16 cellular contexts compared by ENCODE assay signal in the genomic region with DNA sequence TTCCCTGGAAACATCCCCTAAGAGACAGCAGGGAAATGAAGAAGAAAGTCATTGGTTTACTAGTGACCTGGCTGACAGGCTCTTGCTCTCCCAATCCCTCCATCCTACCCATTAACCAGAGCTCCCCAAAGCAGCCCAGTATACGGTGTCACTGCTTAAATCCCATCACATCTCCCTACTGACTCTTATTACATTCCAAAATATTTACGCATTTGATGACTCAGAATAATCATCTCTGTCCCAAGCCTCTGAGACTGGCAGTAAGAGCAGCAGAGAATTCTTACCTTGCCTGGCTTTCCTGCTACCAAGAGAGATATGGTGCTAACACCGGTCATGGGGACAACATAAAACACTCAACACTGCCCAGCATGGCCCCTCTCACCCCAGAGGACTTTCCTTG. TPM values are rescaled to one million over a fixed set of nuclear protein-coding genes. Genes with fewer than 3 reads are reported as not detected.
DNase-seq lines count a peak whose midpoint lies in the region; ATAC-seq, FAIRE-seq and TF ChIP-seq lines count a peak whose summit lies in the region.
"Had no signal": no experiment of that assay in that cellular context is flagged by ENCODE, and none has a peak within 500 bp of the region (broad histone marks: within the 10 kb centered on the region; RNA-seq: fewer than 3 reads in every experiment).

No MANE protein-coding gene starts in this region.

- WGBS in adrenal gland, 4 donors: 49 to 81% (median 64%) methylated on average over 3 of the region's 3 CpGs

- TF ChIP-seq POLR2A in adrenal gland (IDR thresholded peaks at IDR 0.05): no peak

- no peak overlapping the region for H3K4me3 ChIP-seq in fibroblast of villous mesenchyme (ENCODE audit: low read depth, low read length)
- no peak overlapping the region for H3K4me3 ChIP-seq in adrenal gland
- H3K4me3 ChIP-seq: hepatocyte had no signal

- no peaks in the 10 kb centered on the region for H3K4me1 ChIP-seq in adrenal gland (replicated peaks in 1 of 2)

- FAIRE-seq in D721Med (lab: Jason Lieb, UNC): no peak

- no peaks in the 10 kb centered on the region for H3K9me3 ChIP-seq in adrenal gland (replicated peaks in 1 of 3)

- TF ChIP-seq CTCF in fibroblast of villous mesenchyme (IDR thresholded peaks at IDR 0.05; ENCODE audit: insufficient read depth, low read depth, low read length) (no peak), D721Med (IDR thresholded peaks at IDR 0.05; ENCODE audit: insufficient read depth, missing control alignments) (no peak), adrenal gland (IDR thresholded peaks at IDR 0.05) (no peak)

- H3K27ac ChIP-seq in adrenal gland: no peak overlapping the region
- H3K27ac ChIP-seq: hepatocyte had no signal

- intact Hi-C loops in left colon (cut with DNase I, micrococcal nuclease) (no loop called here), adrenal gland (cut with DNase I) (loop anchor here in 1 of 2 donors (10.0 kb wide), 1 partner anchor 59 kb away; a partner anchor contains a TSS)

- ATAC-seq in HG02678 (IDR thresholded peaks at IDR 0.05; ENCODE audit: unreplicated experiment) (no peak), left colon (no peak)
- ATAC-seq: activated CD4-positive, alpha-beta T cell treated with anti-CD3 and anti-CD28 coated beads for 36 hours; left cardiac atrium; Right ventricle myocardium inferior had no signal

- in situ Hi-C loops in ACHN (cut with HindIII; ENCODE audit: low pct_ligation_motif_present, low pct_unique_long_range_greater_than_20kb, low sequenced_read_pairs): no loop called here

- H3K27me3 ChIP-seq in adrenal gland: no peaks in the 10 kb centered on the region

- H3K36me3 ChIP-seq in adrenal gland (replicated peaks in 1 of 2): no peaks in the 10 kb centered on the region

- peak; percentile 52 for DNase-seq in ACHN
- peak; percentile 73 for DNase-seq in HPDE6-E6E7 (ENCODE audit: extremely low spot score)
- DNase-seq in T1000 (lab: John Stamatoyannopoulos, UW): peak; percentile 10
- peak; percentile 30 for DNase-seq in fibroblast of villous mesenchyme (ENCODE audit: low read depth)
- no peak for DNase-seq in left colon
- no peak for DNase-seq in D721Med (ENCODE audit: insufficient read length, low spot score)
- no peak for DNase-seq in adrenal gland
- DNase-seq: activated CD4-positive, alpha-beta T cell treated with anti-CD3 and anti-CD28 coated beads for 36 hours; activated naive CD8-positive, alpha-beta T cell treated with anti-CD3 and anti-CD28 coated beads for 36 hours; COR-L47; left cardiac atrium; MV-4-11; posterior cingulate gyrus had no signal

RNA-seq across cellular contexts. Expression of a gene that starts 20.2 kb away (rescaled TPM):
- total RNA-seq in fibroblast of villous mesenchyme (1.3 and 1.6 TPM in 2 replicates), left colon (1 to 10 TPM; 6.1 to 7.0 TPM), adrenal gland (100 to 1,000 TPM in 4 of 8 donors, 10 to 100 TPM in 4; 67.2 to 154 (median 96.4) TPM)
- 100 to 1,000 TPM in 2 of 3 donors, 10 to 100 TPM in 1; 34.8 to 359 (median 247) TPM for polyA plus RNA-seq in adrenal gland

Comparison
In these comparisons a context has a peak if more than half of its experiments do, and no peak if none do; other contexts are left out.
1. DNase-seq: peak in ACHN (single experiment), HPDE6-E6E7 (single experiment), T1000 (single experiment) and fibroblast of villous mesenchyme (single experiment); none in left colon (0 of 2), D721Med (single experiment) and adrenal gland (0 of 7).
2. RNA of a gene that starts 20.2 kb away (total RNA-seq): 67.2 to 154 TPM in adrenal gland; 6.1 to 7.0 TPM in left colon and 1.3 to 1.6 TPM in fibroblast of villous mesenchyme; every median in the first group is over 4 times any median in the second.